ENCODE assay signal across 25 cellular contexts in the genomic region with DNA sequence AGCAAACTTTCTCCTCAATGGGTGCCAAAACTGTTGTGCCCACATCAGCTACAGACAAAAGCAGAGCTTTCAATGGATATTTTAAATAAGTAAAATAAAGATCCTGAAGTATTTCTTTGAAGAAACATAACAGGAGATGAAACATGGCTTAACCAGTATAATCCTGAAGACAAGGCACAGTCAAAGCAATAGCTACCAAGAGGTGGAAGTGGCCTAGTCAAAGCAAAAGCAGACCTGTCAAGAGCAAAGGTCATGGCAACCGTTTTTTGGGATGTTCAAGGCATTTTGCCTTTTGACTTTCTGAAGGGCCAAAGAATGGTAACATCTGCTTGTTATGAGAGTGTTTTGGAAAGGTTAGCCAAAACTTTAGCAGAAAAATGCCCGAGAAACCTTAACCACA.
"Had no signal": no experiment of that assay in that cellular context is flagged by ENCODE, and none has a peak within 500 bp of the region (broad histone marks: within the 10 kb centered on the region; RNA-seq: fewer than 3 reads in every experiment).

No MANE protein-coding gene starts in this region.

- H3K4me3 ChIP-seq: K562, SJSA1, SK-N-MC had no signal

- H3K27ac ChIP-seq: KMS-11, SJSA1, SK-N-MC had no signal

- H3K4me1 ChIP-seq: SJSA1 had no signal

- H3K4me2 ChIP-seq: KMS-11 had no signal

- ATAC-seq: K562, T-cell had no signal

- H3K9me3 ChIP-seq: SJSA1 had no signal

- DNase-seq: Kasumi-1, MM.1S, NCI-H1092, NCI-H1105 treated with DMSO at 0.1 percent for 48 hours, NCI-H1417 treated with DMSO at 0.1 percent for 48 hours, NCI-H146, NCI-H1694 treated with DMSO at 0.1 percent for 48 hours, NCI-H1930, NCI-H2081, NCI-H2107, NCI-H446, NCI-H510A, NCI-H524 treated with DMSO at 0.1 percent for 48 hours, NCI-H69, NCI-H774, Right ventricle myocardium superior, RPMI8226, SIG-M5, SW 1271, T-cell had no signal

- FAIRE-seq: K562, RCC 7860 had no signal
